ENCODE assay signal across 1 cellular context in the genomic region with DNA sequence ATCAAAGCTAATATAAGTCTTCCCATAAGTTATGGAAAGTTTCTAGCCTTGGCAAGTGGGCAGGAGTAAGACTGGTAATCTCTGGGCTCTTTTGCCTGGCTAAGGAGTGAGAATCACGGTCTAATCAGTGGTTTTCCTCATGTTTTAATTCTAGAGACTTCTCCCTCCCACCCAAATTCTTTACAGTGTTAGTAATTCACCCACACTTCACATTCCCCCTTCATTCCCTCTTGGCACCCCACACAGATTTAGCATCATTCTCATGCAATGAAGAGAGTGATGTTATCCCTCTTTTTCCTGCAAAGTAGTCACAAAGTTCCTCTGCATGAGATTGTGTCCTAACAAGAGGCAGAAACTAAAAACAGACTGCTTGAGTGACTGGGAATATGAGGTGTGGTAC.
TF ChIP-seq lines count a peak whose summit lies in the region.

No MANE protein-coding gene starts in this region.

TF ChIP-seq in IMR-90, 13 proteins besides CTCF, POLR2A, EP300 and RAD21 (continued from another document):
- TF ChIP-seq, protein P1, sequence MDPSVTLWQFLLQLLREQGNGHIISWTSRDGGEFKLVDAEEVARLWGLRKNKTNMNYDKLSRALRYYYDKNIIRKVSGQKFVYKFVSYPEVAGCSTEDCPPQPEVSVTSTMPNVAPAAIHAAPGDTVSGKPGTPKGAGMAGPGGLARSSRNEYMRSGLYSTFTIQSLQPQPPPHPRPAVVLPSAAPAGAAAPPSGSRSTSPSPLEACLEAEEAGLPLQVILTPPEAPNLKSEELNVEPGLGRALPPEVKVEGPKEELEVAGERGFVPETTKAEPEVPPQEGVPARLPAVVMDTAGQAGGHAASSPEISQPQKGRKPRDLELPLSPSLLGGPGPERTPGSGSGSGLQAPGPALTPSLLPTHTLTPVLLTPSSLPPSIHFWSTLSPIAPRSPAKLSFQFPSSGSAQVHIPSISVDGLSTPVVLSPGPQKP (IDR thresholded peaks at IDR 0.05; ENCODE audit: borderline replicate concordance, low read depth, low read length) = no peak
- TF ChIP-seq, protein P2, sequence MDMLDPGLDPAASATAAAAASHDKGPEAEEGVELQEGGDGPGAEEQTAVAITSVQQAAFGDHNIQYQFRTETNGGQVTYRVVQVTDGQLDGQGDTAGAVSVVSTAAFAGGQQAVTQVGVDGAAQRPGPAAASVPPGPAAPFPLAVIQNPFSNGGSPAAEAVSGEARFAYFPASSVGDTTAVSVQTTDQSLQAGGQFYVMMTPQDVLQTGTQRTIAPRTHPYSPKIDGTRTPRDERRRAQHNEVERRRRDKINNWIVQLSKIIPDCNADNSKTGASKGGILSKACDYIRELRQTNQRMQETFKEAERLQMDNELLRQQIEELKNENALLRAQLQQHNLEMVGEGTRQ (IDR thresholded peaks at IDR 0.05; ENCODE audit: low read depth, low read length) = no peak
- no peak for TF ChIP-seq RFX5 (IDR thresholded peaks at IDR 0.05; ENCODE audit: low read depth, low read length)
